Comparison of ENCODE assay signal across 17 cellular contexts in the genomic region with DNA sequence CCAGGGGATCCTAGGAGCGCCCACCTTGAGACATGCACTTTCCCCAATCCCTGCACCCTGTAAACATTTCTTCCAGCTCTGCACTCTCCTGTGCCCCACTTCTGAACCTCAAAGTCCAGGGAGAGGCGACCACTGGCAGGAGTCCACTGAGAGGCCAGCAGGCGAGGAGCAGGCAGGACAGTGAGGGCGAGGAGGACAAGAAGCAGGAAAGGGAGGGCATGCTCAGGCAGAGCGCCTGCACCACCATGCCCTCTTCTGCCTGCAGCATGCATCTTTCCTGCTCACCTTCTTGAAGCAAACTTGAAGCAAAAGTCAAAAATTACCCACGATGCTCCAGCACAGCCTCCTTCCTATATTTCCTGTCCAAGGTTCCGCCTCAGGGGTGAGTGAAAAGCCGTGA. TPM values are rescaled to one million over a fixed set of nuclear protein-coding genes. Genes with fewer than 3 reads are reported as not detected.
A peak's percentile ranks its signal among the peaks of the same experiment; 100 is the strongest.
DNase-seq lines count a peak whose midpoint lies in the region; ATAC-seq and TF ChIP-seq lines count a peak whose summit lies in the region.
"Had no signal": no experiment of that assay in that cellular context is flagged by ENCODE, and none has a peak within 500 bp of the region (broad histone marks: within the 10 kb centered on the region; RNA-seq: fewer than 3 reads in every experiment).

No MANE protein-coding gene starts in this region.

- no peak overlapping the region for H3K4me3 Mint-ChIP-seq in CD4-positive, CD25-positive, alpha-beta regulatory T cell

- no peaks in the 10 kb centered on the region for H3K9me3 Mint-ChIP-seq in CD4-positive, CD25-positive, alpha-beta regulatory T cell

- H3K4me1 ChIP-seq in CD4-positive, CD25-positive, alpha-beta regulatory T cell (ENCODE audit: control insufficient read depth, insufficient read depth, low read length, poor library complexity, severe bottlenecking): no peaks in the 10 kb centered on the region
- H3K4me1 ChIP-seq in neuronal stem cell (ENCODE audit: control insufficient read depth in 2 of 2, insufficient read depth in 1 of 2, low read depth in 1 of 2, low read length in 2 of 2): peaks cover 0 to 8% of the 10 kb centered on the region in 2 donors
- H3K4me1 ChIP-seq: SJCRH30 had no signal

- H3K27me3 ChIP-seq in CD4-positive, CD25-positive, alpha-beta regulatory T cell (ENCODE audit: control insufficient read depth, insufficient read depth, low read length): no peaks in the 10 kb centered on the region
- H3K27me3 ChIP-seq in neuronal stem cell (ENCODE audit: control insufficient read depth in 3 of 3, insufficient read depth in 3 of 3, low read depth in 1 of 3, low read length in 3 of 3): no peaks in the 10 kb centered on the region
- H3K27me3 ChIP-seq: SJCRH30 had no signal

- no peak overlapping the region for H4K91ac ChIP-seq in neuronal stem cell (ENCODE audit: low read depth, low read length, poor library complexity)

- H2AFZ ChIP-seq in neuronal stem cell (ENCODE audit: low read length): no peak overlapping the region

- H3K9ac ChIP-seq in neuronal stem cell (ENCODE audit: low read depth, low read length, poor library complexity): no peak overlapping the region

- no peak for DNase-seq in CD4-positive, CD25-positive, alpha-beta regulatory T cell
- DNase-seq in epithelial cell of esophagus (ENCODE audit: low read depth): peak; percentile 21
- no peak for DNase-seq in neuronal stem cell (ENCODE audit: low spot score)
- DNase-seq in T-helper 9 cell: no peak
- DNase-seq: GOT3, MV-4-11, NCI-H1417 treated with DMSO at 0.1 percent for 48 hours, NCI-H2029, NCI-H2171 treated with DMSO at 0.1 percent for 48 hours, NCI-H774, RPMI8226 had no signal

- no CpG with 5 or more reads among the region's 8 CpGs for WGBS in neuronal stem cell (ENCODE audit: extremely low coverage in 2 of 2, insufficient read length in 2 of 2, insufficient replicate concordance in 1 of 2), 2 donors

- H3K36me3 Mint-ChIP-seq in CD4-positive, CD25-positive, alpha-beta regulatory T cell: peaks cover 3% of the 10 kb centered on the region

- H3K27ac ChIP-seq in CD4-positive, CD25-positive, alpha-beta regulatory T cell (ENCODE audit: insufficient read depth, low read length, poor library complexity, severe bottlenecking): no peak overlapping the region
- H3K27ac ChIP-seq in angular gyrus (ENCODE audit: low read depth, low read length) (peak overlapping the region; percentile 57), neuronal stem cell (replicated peaks; ENCODE audit: low read length) (no peak overlapping the region)
- H3K27ac ChIP-seq: SJCRH30 had no signal

- ATAC-seq in CD4-positive, CD25-positive, alpha-beta regulatory T cell (ENCODE audit: low read depth in 2 of 2): no peak
- ATAC-seq in GM21717 (IDR thresholded peaks at IDR 0.05; ENCODE audit: unreplicated experiment) (no peak), HG03097 (IDR thresholded peaks at IDR 0.05; ENCODE audit: low FRiP score, unreplicated experiment) (no peak), HG02981 (IDR thresholded peaks at IDR 0.05; ENCODE audit: unreplicated experiment) (no peak)
- ATAC-seq: K562 had no signal

- no peak overlapping the region for H3K23ac ChIP-seq in neuronal stem cell (ENCODE audit: low read depth, low read length, poor library complexity)

- H3K4me1 Mint-ChIP-seq in CD4-positive, CD25-positive, alpha-beta regulatory T cell: peaks cover 0 to 22% (median 12%) of the 10 kb centered on the region in 4 donors

- H3K27me3 Mint-ChIP-seq in CD4-positive, CD25-positive, alpha-beta regulatory T cell: no peaks in the 10 kb centered on the region

- no peak overlapping the region for H4K8ac ChIP-seq in neuronal stem cell (ENCODE audit: low read depth, low read length)

- no peaks in the 10 kb centered on the region for H3K36me3 ChIP-seq in CD4-positive, CD25-positive, alpha-beta regulatory T cell (ENCODE audit: control insufficient read depth, insufficient read depth, low read length)
- H3K36me3 ChIP-seq in neuronal stem cell (replicated peaks in 1 of 2; ENCODE audit: control insufficient read depth in 2 of 2, insufficient read depth in 2 of 2, low read length in 2 of 2): no peaks in the 10 kb centered on the region
- H3K36me3 ChIP-seq: SJCRH30 had no signal

- TF ChIP-seq CTCF in epithelial cell of esophagus (IDR thresholded peaks at IDR 0.05; ENCODE audit: insufficient read depth, low read depth, low read length, missing control alignments): no peak

- H2BK12ac ChIP-seq in neuronal stem cell (ENCODE audit: low read length): no peak overlapping the region

- H3K18ac ChIP-seq in neuronal stem cell (ENCODE audit: low read length): peak overlapping the region; percentile 51

- no peak overlapping the region for H2BK15ac ChIP-seq in neuronal stem cell (ENCODE audit: low read length)

- no peak overlapping the region for H3K4me2 ChIP-seq in neuronal stem cell (ENCODE audit: insufficient read depth, low read length, poor library complexity, severe bottlenecking)

- no peak overlapping the region for H3K4me3 ChIP-seq in CD4-positive, CD25-positive, alpha-beta regulatory T cell (ENCODE audit: low read depth, low read length)
- H3K4me3 ChIP-seq in epithelial cell of esophagus (ENCODE audit: low read length) (no peak overlapping the region), neuronal stem cell (ENCODE audit: low read length in 2 of 2) (no peak overlapping the region)
- H3K4me3 ChIP-seq: K562, SJCRH30 had no signal

- H2AK5ac ChIP-seq in neuronal stem cell (ENCODE audit: low read depth, low read length): no peak overlapping the region

- H3K27ac Mint-ChIP-seq in CD4-positive, CD25-positive, alpha-beta regulatory T cell: peak overlapping the region in 2 of 3 donors; percentile 31 to 76

- H3K14ac ChIP-seq in neuronal stem cell (ENCODE audit: low read length): no peak overlapping the region

- no peak overlapping the region for H2BK5ac ChIP-seq in neuronal stem cell (ENCODE audit: low read length)

- H2BK120ac ChIP-seq in neuronal stem cell (ENCODE audit: low read depth, low read length): no peak overlapping the region

- H3K79me1 ChIP-seq in neuronal stem cell (ENCODE audit: low read depth, low read length): no peaks in the 10 kb centered on the region

- no peak overlapping the region for H3K4ac ChIP-seq in neuronal stem cell (ENCODE audit: low read length)

- H3K9me3 ChIP-seq in CD4-positive, CD25-positive, alpha-beta regulatory T cell (ENCODE audit: control insufficient read depth in 2 of 2, low read length in 2 of 2): no peaks in the 10 kb centered on the region
- H3K9me3 ChIP-seq in neuronal stem cell (replicated peaks in 1 of 2; ENCODE audit: control insufficient read depth in 2 of 2, insufficient read depth in 1 of 2, low read depth in 1 of 2, low read length in 2 of 2): peaks cover 0 to 2% of the 10 kb centered on the region in 2 donors
- H3K9me3 ChIP-seq: SJCRH30 had no signal

RNA-seq across cellular contexts. Expression of gene ARSB, which starts 10.1 kb away (rescaled TPM):
- 6.5 TPM for total RNA-seq in CD4-positive, CD25-positive, alpha-beta regulatory T cell
- 1 to 10 TPM; 3.4 to 4.9 (median 4.2) TPM for polyA plus RNA-seq in CD4-positive, CD25-positive, alpha-beta regulatory T cell
- polyA plus RNA-seq in neuronal stem cell (2013, experiment 1 of 2): 11.9 TPM
- 12.5 TPM for polyA plus RNA-seq in neuronal stem cell (2013, experiment 2 of 2)
